ENCODE assay signal across 8 cellular contexts in genomic region chr11:2151500-2152257, GRCh38. TPM values are rescaled to one million over a fixed set of nuclear protein-coding genes. Genes with fewer than 3 reads are reported as not detected.
DNase-seq lines count a peak whose midpoint lies in the region; ATAC-seq and TF ChIP-seq lines count a peak whose summit lies in the region.

No MANE protein-coding gene starts in this region.

- H4K20me1 ChIP-seq in HCT116 (ENCODE audit: insufficient read depth): no peaks in the 10 kb centered on the region

- H3K4me1 Mint-ChIP-seq in activated CD4-positive, alpha-beta memory T cell treated with anti-CD3 and anti-CD28 coated beads for 36 hours (ENCODE audit: low read depth): peaks cover 5% of the 10 kb centered on the region

- H3K27ac ChIP-seq in HCT116 (ENCODE audit: low read depth, low read length) (no peak overlapping the region; the same call in 1 of the 2 replicates), lower lobe of right lung (no peak overlapping the region)

- ATAC-seq in HCT116 (peak; percentile 66), lower lobe of right lung (peak; percentile 75 to 80), GM18505 (IDR thresholded peaks at IDR 0.05; ENCODE audit: unreplicated experiment) (no peak)

- peak overlapping the region; percentile 79 for H2AFZ ChIP-seq in HCT116 (ENCODE audit: low read depth, low read length, poor library complexity, severe bottlenecking)

- H3K27me3 ChIP-seq in BE2C (no peaks in the 10 kb centered on the region), HCT116 (ENCODE audit: insufficient read depth, low read length) (no peaks in the 10 kb centered on the region; the same call in 1 of the 2 replicates), lower lobe of right lung (ENCODE audit: low read depth) (peaks cover 55% of the 10 kb centered on the region)

- H3K4me1 ChIP-seq in BE2C (peaks cover 27% of the 10 kb centered on the region), HCT116 (ENCODE audit: control insufficient read depth in 1 of 2, insufficient read depth in 2 of 2, low read length in 2 of 2) (peaks cover 0 to 4% of the 10 kb centered on the region in 2 experiments; a peak in 1 of 4 replicates), lower lobe of right lung (peaks cover 8% of the 10 kb centered on the region)

- H3K36me3 ChIP-seq in BE2C (peaks cover 14% of the 10 kb centered on the region), HCT116 (ENCODE audit: control insufficient read depth in 1 of 2, insufficient read depth in 2 of 2, low read length in 2 of 2) (no peaks in the 10 kb centered on the region), lower lobe of right lung (no peaks in the 10 kb centered on the region)

- no peak overlapping the region for H3K4me3 Mint-ChIP-seq in activated CD4-positive, alpha-beta memory T cell treated with anti-CD3 and anti-CD28 coated beads for 36 hours

- RAD21 ChIA-PET in HCT116 (lab: Charles Lee; ENCODE audit: low non-redundant PET in 1 of 2, low total read pairs in 2 of 2, uncharacterized antibody in 2 of 2, unreplicated experiment in 2 of 2): interaction anchor here (0.6 to 4.5 kb wide), 19 partner anchors 9 to 511 kb away, joined by 3 to 55 read pairs (median 4); partner anchors contain the start of gene SYT8 (in 1 of the 2)

- H3K36me3 Mint-ChIP-seq in activated CD4-positive, alpha-beta memory T cell treated with anti-CD3 and anti-CD28 coated beads for 36 hours: no peaks in the 10 kb centered on the region

- no peaks in the 10 kb centered on the region for H3K9me3 Mint-ChIP-seq in activated CD4-positive, alpha-beta memory T cell treated with anti-CD3 and anti-CD28 coated beads for 36 hours

- POLR2A ChIA-PET in HCT116 (lab: Charles Lee): interaction anchor here (0.5 to 2.9 kb wide), 8 partner anchors 111 to 269 kb away, joined by 3 to 14 read pairs (median 4); no protein-coding TSS in a partner anchor
- POLR2A ChIA-PET in activated CD4-positive, alpha-beta memory T cell treated with anti-CD3 and anti-CD28 coated beads for 36 hours (lab: Charles Lee): interaction anchor here (1.1 to 1.2 kb wide), 2 partner anchors 114 to 458 kb away, joined by 3 to 6 read pairs; no protein-coding TSS in a partner anchor

- peaks cover 32% of the 10 kb centered on the region for H3K27me3 Mint-ChIP-seq in activated CD4-positive, alpha-beta memory T cell treated with anti-CD3 and anti-CD28 coated beads for 36 hours

- CTCF ChIA-PET in HCT116 (lab: Charles Lee): interaction anchor here (0.6 to 11.5 kb wide), 44 partner anchors 10 to 605 kb away, joined by 3 to 351 read pairs (median 6); partner anchors contain the start of genes KRTAP5-6, MRPL23, SYT8 and TNNI2
- CTCF ChIA-PET in activated CD4-positive, alpha-beta memory T cell treated with anti-CD3 and anti-CD28 coated beads for 36 hours (lab: Charles Lee): interaction anchor here (0.5 to 16.2 kb wide), 68 partner anchors 9 to 512 kb away, joined by 3 to 738 read pairs (median 5); partner anchors contain the start of genes INS, LSP1, MRPL23 and PRR33

- no peaks in the 10 kb centered on the region for H3K79me2 ChIP-seq in HCT116 (ENCODE audit: insufficient read depth, low read length)

- intact Hi-C loops in HCT116 (cut with micrococcal nuclease): loop anchor here (1.0 to 5.0 kb wide), 4 partner anchors 314 to 499 kb away; no protein-coding TSS in a partner anchor
- intact Hi-C loops in activated CD4-positive, alpha-beta memory T cell treated with anti-CD3 and anti-CD28 coated beads for 36 hours (cut with micrococcal nuclease): loop anchor here (1.0 to 5.0 kb wide), 3 partner anchors 269 to 459 kb away; no protein-coding TSS in a partner anchor
- intact Hi-C loops in lower lobe of right lung (cut with DNase I): loop anchor here (5.0 kb wide), 1 partner anchor 269 kb away; no protein-coding TSS in a partner anchor

- no TSS peak for BruUV-seq in HCT116 (replicated peaks; lab: Mats Ljungman, UMichigan)

- H3K9ac ChIP-seq in HCT116 (ENCODE audit: low read length): no peak overlapping the region

- no peaks in the 10 kb centered on the region for H3K9me3 ChIP-seq in BE2C
- H3K9me3 ChIP-seq in HCT116 (ENCODE audit: control insufficient read depth in 1 of 2, insufficient read depth in 1 of 2, low read depth in 1 of 2, low read length in 2 of 2): no peaks in the 10 kb centered on the region
- no peaks in the 10 kb centered on the region for H3K9me3 ChIP-seq in lower lobe of right lung

- DNase-seq in BE2C: peak; percentile 73
- DNase-seq in HCT116 (ENCODE audit: low read depth, low spot score): peak; percentile 75
- DNase-seq in NCI-H748 treated with DMSO at 0.1 percent for 48 hours (lab: John Stamatoyannopoulos, UW): peak; percentile 80
- peak; percentile 86 for DNase-seq in activated CD4-positive, alpha-beta memory T cell treated with anti-CD3 and anti-CD28 coated beads for 36 hours
- peak; percentile 87 for DNase-seq in ecto neural progenitor cell (ENCODE audit: low spot score)
- peak; percentile 77 for DNase-seq in lower lobe of right lung
- DNase-seq in stimulated activated CD8-positive, alpha-beta memory T cell treated with anti-CD3 and anti-CD28 coated beads, Interleukin-12 subunit alpha, Interleukin-12 subunit beta, amount 100 ng/mL, for 24 hours (ENCODE audit: extremely low read depth): peak; percentile 45

- TF ChIP-seq RAD21 in HCT116 (IDR thresholded peaks at IDR 0.05; ENCODE audit: low read depth): peak; percentile 87

- peak; percentile 68 for TF ChIP-seq CTCF in BE2C (IDR thresholded peaks at IDR 0.05; ENCODE audit: low read depth, low read length)
- TF ChIP-seq CTCF in HCT116 (IDR thresholded peaks at IDR 0.05 in 2 of 3, conservative IDR thresholded peaks at IDR 0.05 in 1 of 3; ENCODE audit: borderline replicate concordance in 1 of 3, insufficient read depth in 1 of 3, low read depth in 2 of 3, low read length in 2 of 3): peak; percentile 73 to 86 (median 81)
- TF ChIP-seq CTCF in lower lobe of right lung (IDR thresholded peaks at IDR 0.05): peak; percentile 76

- no peak overlapping the region for H3K27ac Mint-ChIP-seq in activated CD4-positive, alpha-beta memory T cell treated with anti-CD3 and anti-CD28 coated beads for 36 hours

- H3K4me3 ChIP-seq in BE2C (ENCODE audit: low read depth, low read length) (0 out of 2 replicates have a peak overlapping the region, but pooled peaks have one; percentile 11), HCT116 (replicated peaks in 1 of 2; ENCODE audit: low read depth in 1 of 2, low read length in 2 of 2) (peak overlapping the region; percentile 12 to 20; a peak in 3 of 4 replicates), lower lobe of right lung (no peak overlapping the region)

- TF ChIP-seq POLR2A in HCT116 (IDR thresholded peaks at IDR 0.05; ENCODE audit: borderline replicate concordance, extremely low read depth, insufficient read depth, insufficient read length) (no peak), GM18505 (IDR thresholded peaks at IDR 0.05; ENCODE audit: borderline replicate concordance, extremely low read depth, insufficient read depth, insufficient read length) (no peak)

- no peaks in the 10 kb centered on the region for H3K9me2 ChIP-seq in HCT116 (ENCODE audit: insufficient read depth)

- H3K4me2 ChIP-seq in HCT116 (ENCODE audit: low read length): peak overlapping the region; percentile 55

TF ChIP-seq in HCT116, 20 proteins besides CTCF, POLR2A, EP300 and RAD21:
- no peak for TF ChIP-seq EGR1 (IDR thresholded peaks at IDR 0.05; ENCODE audit: low read depth)
- TF ChIP-seq TCF7L2 (IDR thresholded peaks at IDR 0.05; ENCODE audit: borderline replicate concordance, extremely low read depth, insufficient read depth, insufficient read length): peak; percentile 48

RNA-seq across cellular contexts. Expression of gene INS, which starts 9.3 kb away (rescaled TPM):
- not detected for polyA plus RNA-seq in BE2C (2012; ENCODE audit: insufficient read depth, insufficient read length, low read depth)
- total RNA-seq in HCT116 (2021; ENCODE audit: unreplicated experiment) (0.44 TPM), lower lobe of right lung (not detected)
- not detected in 2 replicates for polyA plus RNA-seq in HCT116 (2012)
- not detected for total RNA-seq in activated CD4-positive, alpha-beta memory T cell treated with anti-CD3 and anti-CD28 coated beads for 36 hours

RNA-seq across cellular contexts. Expression of gene IGF2, which starts 12.5 kb away (rescaled TPM):
- 468 TPM for polyA plus RNA-seq in BE2C (2012; ENCODE audit: insufficient read depth, insufficient read length, low read depth)
- 17.9 TPM for total RNA-seq in HCT116 (2021; ENCODE audit: unreplicated experiment)
- polyA plus RNA-seq in HCT116 (2012): 12.4 and 15.4 TPM in 2 replicates
- total RNA-seq in activated CD4-positive, alpha-beta memory T cell treated with anti-CD3 and anti-CD28 coated beads for 36 hours: 10 to 100 TPM; 26.5 to 27.0 TPM
- 33.9 TPM for total RNA-seq in lower lobe of right lung

RNA-seq across cellular contexts. Expression of gene TH, which starts 19.9 kb away (rescaled TPM):
- polyA plus RNA-seq in BE2C (2012; ENCODE audit: insufficient read depth, insufficient read length, low read depth): 141 TPM
- total RNA-seq in HCT116 (2021; ENCODE audit: unreplicated experiment): not detected
- polyA plus RNA-seq in HCT116 (2012): 0.31 TPM in 1 of 2 replicates, not detected in the other
- not detected for total RNA-seq in activated CD4-positive, alpha-beta memory T cell treated with anti-CD3 and anti-CD28 coated beads for 36 hours
- total RNA-seq in lower lobe of right lung: not detected
